ENCODE assay signal across 9 cellular contexts in the genomic region with DNA sequence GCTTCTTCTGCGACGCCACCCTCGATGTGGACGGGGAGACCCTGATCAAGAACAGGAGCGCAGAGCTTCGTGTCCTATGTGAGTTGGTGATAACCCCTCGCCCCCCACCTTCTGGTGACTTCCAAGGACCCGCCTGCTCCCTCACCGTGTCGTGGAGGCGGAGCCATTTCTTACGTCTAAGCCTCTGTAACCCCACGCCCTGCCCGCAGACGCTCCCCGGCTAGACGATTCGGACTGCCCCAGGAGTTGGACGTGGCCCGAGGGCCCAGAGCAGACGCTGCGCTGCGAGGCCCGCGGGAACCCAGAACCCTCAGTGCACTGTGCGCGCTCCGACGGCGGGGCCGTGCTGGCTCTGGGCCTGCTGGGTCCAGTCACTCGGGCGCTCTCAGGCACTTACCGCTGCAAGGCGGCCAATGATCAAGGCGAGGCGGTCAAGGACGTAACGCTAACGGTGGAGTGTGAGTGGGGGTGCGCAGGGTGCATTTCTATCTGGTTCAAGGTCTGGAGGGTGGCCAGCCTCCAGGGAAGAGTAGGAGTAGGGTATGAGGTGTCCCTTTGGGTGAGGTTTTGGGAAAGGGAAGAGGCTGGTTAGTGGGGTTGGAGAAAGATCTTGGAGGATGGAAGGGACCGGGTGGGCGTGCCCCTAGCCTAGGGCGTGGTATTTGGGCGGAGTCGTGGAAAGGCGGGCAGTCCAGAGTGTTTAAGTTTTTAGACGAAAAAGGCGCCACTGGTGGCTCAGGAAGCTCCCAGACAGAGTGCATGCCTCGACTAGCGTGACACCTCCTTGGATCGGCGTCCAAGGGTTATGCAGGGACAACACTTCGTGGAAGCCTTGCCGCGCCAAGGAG. TPM values are rescaled to one million over a fixed set of nuclear protein-coding genes. Genes with fewer than 3 reads are reported as not detected.
DNase-seq lines count a peak whose midpoint lies in the region; ATAC-seq and TF ChIP-seq lines count a peak whose summit lies in the region.
"Had no signal": no experiment of that assay in that cellular context is flagged by ENCODE, and none has a peak within 500 bp of the region (broad histone marks: within the 10 kb centered on the region; RNA-seq: fewer than 3 reads in every experiment).

No MANE protein-coding gene starts in this region.

- POLR2A ChIA-PET in activated CD8-positive, alpha-beta T cell treated with anti-CD3 and anti-CD28 coated beads for 36 hours (lab: Charles Lee), result interaction anchor here (0.6 to 9.2 kb wide), 6 partner anchors 10 to 187 kb away, joined by 3 to 107 read pairs (median 3); a partner anchor contains a TSS

- CTCF ChIA-PET in activated CD8-positive, alpha-beta T cell treated with anti-CD3 and anti-CD28 coated beads for 36 hours (lab: Charles Lee), result no interaction called here

- no peaks in the 10 kb centered on the region for H3K9me3 Mint-ChIP-seq in activated CD8-positive, alpha-beta T cell treated with anti-CD3 and anti-CD28 coated beads for 36 hours
- H3K9me3 Mint-ChIP-seq in immature natural killer cell, result peaks cover 0 to 3% (median 0%) of the 10 kb centered on the region in 6 donors
- H3K9me3 Mint-ChIP-seq in stimulated activated naive CD8-positive, alpha-beta T cell treated with anti-CD3 and anti-CD28 coated beads, Interleukin-15, amount 100 ng/mL, for 72 hours, result no peaks in the 10 kb centered on the region

- intact Hi-C loops in activated CD8-positive, alpha-beta T cell treated with anti-CD3 and anti-CD28 coated beads for 36 hours (cut with micrococcal nuclease), result no loop called here

- H3K36me3 Mint-ChIP-seq in activated CD8-positive, alpha-beta T cell treated with anti-CD3 and anti-CD28 coated beads for 36 hours (ENCODE audit: low read depth), result no peaks in the 10 kb centered on the region
- no peaks in the 10 kb centered on the region for H3K36me3 Mint-ChIP-seq in immature natural killer cell

- no peak for ATAC-seq in activated CD8-positive, alpha-beta T cell treated with anti-CD3 and anti-CD28 coated beads for 36 hours
- no peak for ATAC-seq in stimulated activated naive CD8-positive, alpha-beta T cell treated with anti-CD3 and anti-CD28 coated beads, Interleukin-15, amount 100 ng/mL, for 72 hours
- ATAC-seq in HG03139 (IDR thresholded peaks at IDR 0.05; ENCODE audit: unreplicated experiment), result no peak

- peaks cover 68% of the 10 kb centered on the region for H3K27me3 Mint-ChIP-seq in activated CD8-positive, alpha-beta T cell treated with anti-CD3 and anti-CD28 coated beads for 36 hours
- H3K27me3 Mint-ChIP-seq in immature natural killer cell (ENCODE audit: low read depth in 3 of 3), result peaks cover 43 to 64% (median 52%) of the 10 kb centered on the region in 3 donors
- peaks cover 76% of the 10 kb centered on the region for H3K27me3 Mint-ChIP-seq in stimulated activated naive CD8-positive, alpha-beta T cell treated with anti-CD3 and anti-CD28 coated beads, Interleukin-15, amount 100 ng/mL, for 72 hours

- no peak for TF ChIP-seq CTCF in activated CD8-positive, alpha-beta T cell treated with anti-CD3 and anti-CD28 coated beads for 36 hours (IDR thresholded peaks at IDR 0.05)

- H3K4me3 Mint-ChIP-seq in activated CD8-positive, alpha-beta T cell treated with anti-CD3 and anti-CD28 coated beads for 36 hours, result peak overlapping the region; percentile 73
- H3K4me3 Mint-ChIP-seq in immature natural killer cell, result peak overlapping the region; percentile 83 to 90 (median 85)
- H3K4me3 Mint-ChIP-seq in stimulated activated naive CD8-positive, alpha-beta T cell treated with anti-CD3 and anti-CD28 coated beads, Interleukin-15, amount 100 ng/mL, for 72 hours, result peak overlapping the region; percentile 71 to 85

- H3K4me1 Mint-ChIP-seq in activated CD8-positive, alpha-beta T cell treated with anti-CD3 and anti-CD28 coated beads for 36 hours (ENCODE audit: low read depth), result peaks cover 55% of the 10 kb centered on the region
- H3K4me1 Mint-ChIP-seq in immature natural killer cell, result peaks cover 58% of the 10 kb centered on the region in 2 donors
- peaks cover 78% of the 10 kb centered on the region for H3K4me1 Mint-ChIP-seq in stimulated activated naive CD8-positive, alpha-beta T cell treated with anti-CD3 and anti-CD28 coated beads, Interleukin-15, amount 100 ng/mL, for 72 hours

- peak; percentile 59 for DNase-seq in activated CD8-positive, alpha-beta memory T cell treated with anti-CD3 and anti-CD28 coated beads, Interleukin-2, amount 50 U/mL, for 48 hours
- no peak for DNase-seq in activated CD8-positive, alpha-beta memory T cell treated with anti-CD3 and anti-CD28 coated beads for 24 hours
- peak; percentile 30 for DNase-seq in activated CD8-positive, alpha-beta T cell treated with anti-CD3 and anti-CD28 coated beads for 36 hours
- DNase-seq in immature natural killer cell, result peak in 2 of 3 donors; percentile 23 to 34
- DNase-seq in stimulated activated naive CD8-positive, alpha-beta T cell treated with anti-CD3 and anti-CD28 coated beads, Interleukin-15, amount 100 ng/mL, for 72 hours, result no peak
- DNase-seq in kidney tubule cell (ENCODE audit: low spot score), result no peak
- no peak for DNase-seq in NCI-H524 treated with DMSO at 0.1 percent for 48 hours (lab: John Stamatoyannopoulos, UW)
- DNase-seq: NCI-H510A treated with DMSO at 0.1 percent for 48 hours had no signal

- H3K27ac Mint-ChIP-seq in activated CD8-positive, alpha-beta T cell treated with anti-CD3 and anti-CD28 coated beads for 36 hours, result peak overlapping the region; percentile 34
- peak overlapping the region in 5 of 6 donors; percentile 21 to 75 (median 50) for H3K27ac Mint-ChIP-seq in immature natural killer cell
- no peak overlapping the region for H3K27ac Mint-ChIP-seq in stimulated activated naive CD8-positive, alpha-beta T cell treated with anti-CD3 and anti-CD28 coated beads, Interleukin-15, amount 100 ng/mL, for 72 hours

RNA-seq across cellular contexts. Expression of a gene that starts 3.3 kb away (rescaled TPM):
- 1 to 10 TPM; 5.0 to 5.3 TPM for total RNA-seq in activated CD8-positive, alpha-beta T cell treated with anti-CD3 and anti-CD28 coated beads for 36 hours
- polyA plus RNA-seq in immature natural killer cell, result not detected

RNA-seq across cellular contexts. Expression of a gene that starts 6.3 kb away (rescaled TPM):
- under 1 TPM; 0.36 to 0.54 TPM for total RNA-seq in activated CD8-positive, alpha-beta T cell treated with anti-CD3 and anti-CD28 coated beads for 36 hours
- polyA plus RNA-seq in immature natural killer cell, result 1 to 10 TPM in 1 of 3 donors, under 1 TPM in 1, not detected in 1; 0.63 to 1.1 TPM

RNA-seq across cellular contexts. Expression of a gene that starts 16.6 kb away (rescaled TPM):
- total RNA-seq in activated CD8-positive, alpha-beta T cell treated with anti-CD3 and anti-CD28 coated beads for 36 hours, result 1 to 10 TPM; 3.2 to 3.7 TPM
- 1 to 10 TPM in 1 of 3 donors, under 1 TPM in 1, not detected in 1; 0.48 to 1.9 TPM for polyA plus RNA-seq in immature natural killer cell

RNA-seq across cellular contexts. Expression of a gene that starts 22.1 kb away (rescaled TPM):
- 10 to 100 TPM; 35.5 to 37.2 TPM for total RNA-seq in activated CD8-positive, alpha-beta T cell treated with anti-CD3 and anti-CD28 coated beads for 36 hours
- 10 to 100 TPM in 2 of 3 donors, 1 to 10 TPM in 1; 9.9 to 18.4 (median 18.0) TPM for polyA plus RNA-seq in immature natural killer cell

RNA-seq across cellular contexts. Expression of a gene that starts 22.8 kb away (rescaled TPM):
- 10 to 100 TPM in 1 of 2 experiments, 1 to 10 TPM in 1; 8.1 to 14.3 TPM for total RNA-seq in activated CD8-positive, alpha-beta T cell treated with anti-CD3 and anti-CD28 coated beads for 36 hours
- polyA plus RNA-seq in immature natural killer cell, result 10 to 100 TPM; 12.5 to 17.8 (median 16.6) TPM

Comparison
In these comparisons a context has a peak if more than half of its experiments do, and no peak if none do; other contexts are left out.
1. DNase-seq: peak in activated CD8-positive, alpha-beta memory T cell treated with anti-CD3 and anti-CD28 coated beads, Interleukin-2, amount 50 U/mL, for 48 hours (single experiment), activated CD8-positive, alpha-beta T cell treated with anti-CD3 and anti-CD28 coated beads for 36 hours (single experiment) and immature natural killer cell (2 of 3); none in activated CD8-positive, alpha-beta memory T cell treated with anti-CD3 and anti-CD28 coated beads for 24 hours (single experiment), stimulated activated naive CD8-positive, alpha-beta T cell treated with anti-CD3 and anti-CD28 coated beads, Interleukin-15, amount 100 ng/mL, for 72 hours (0 of 2), kidney tubule cell (single experiment) and NCI-H524 treated with DMSO at 0.1 percent for 48 hours (single experiment).
2. H3K27ac Mint-ChIP-seq: peak in activated CD8-positive, alpha-beta T cell treated with anti-CD3 and anti-CD28 coated beads for 36 hours (single experiment) and immature natural killer cell (5 of 6); none in stimulated activated naive CD8-positive, alpha-beta T cell treated with anti-CD3 and anti-CD28 coated beads, Interleukin-15, amount 100 ng/mL, for 72 hours (0 of 2).
3. Peak in every context shown above with its lines, with median percentiles within 50 percentile points of each other: H3K4me3 Mint-ChIP-seq.